8 cellular contexts compared by ENCODE assay signal in genomic region chr6:69866351-69867074, GRCh38. TPM values are rescaled to one million over a fixed set of nuclear protein-coding genes. Genes with fewer than 3 reads are reported as not detected.
DNase-seq lines count a peak whose midpoint lies in the region; ATAC-seq and TF ChIP-seq lines count a peak whose summit lies in the region.

TSS of gene COL19A1 (plus strand) at chr6:69866556. CDS start at chr6:69879568, 13,012 bp downstream.

- peak within 1 kb of the TSS; percentile 73 for H3K4me3 ChIP-seq in WERI-Rb-1 (ENCODE audit: low read depth, low read length)
- peak within 1 kb of the TSS; percentile 52 for H3K4me3 ChIP-seq in mesodermal cell (ENCODE audit: extremely low read depth, insufficient read depth, low read length, poor library complexity, severe bottlenecking)
- peak within 1 kb of the TSS; percentile 55 to 66 for H3K4me3 ChIP-seq in testis

- TF ChIP-seq POLR2A in testis (IDR thresholded peaks at IDR 0.05): peak; percentile 0

- no peaks in the 10 kb centered on the region for H3K9me3 ChIP-seq in WERI-Rb-1 (ENCODE audit: severe bottlenecking)
- no peaks in the 10 kb centered on the region for H3K9me3 ChIP-seq in mesodermal cell (ENCODE audit: control insufficient read depth, low read length)
- H3K9me3 ChIP-seq in testis: no peaks in the 10 kb centered on the region

- WGBS in mesodermal cell (ENCODE audit: insufficient coverage in 2 of 2), 2 experiments: 1 to 4% methylated on average over 15 to 20 of the region's 26 CpGs
- WGBS in testis, 2 donors: 2% methylated on average over 14 to 26 of the region's 26 CpGs

- H3K27me3 ChIP-seq in WERI-Rb-1 (ENCODE audit: insufficient read depth, low read depth, severe bottlenecking) (no peaks in the 10 kb centered on the region), testis (no peaks in the 10 kb centered on the region)

- H3K27ac ChIP-seq in WERI-Rb-1: no peak within 1 kb of the TSS
- H3K27ac ChIP-seq in mesodermal cell (ENCODE audit: low read depth, low read length, severe bottlenecking): no peak within 1 kb of the TSS
- peak within 1 kb of the TSS in 1 of 2 donors; percentile 38 for H3K27ac ChIP-seq in testis

- ATAC-seq in GM19467 (IDR thresholded peaks at IDR 0.05; ENCODE audit: unreplicated experiment): peak; percentile 43
- ATAC-seq in HG03521 (IDR thresholded peaks at IDR 0.05; ENCODE audit: unreplicated experiment): peak; percentile 51

- peak; percentile 76 for DNase-seq in DMS53 (lab: John Stamatoyannopoulos, UW)
- DNase-seq in WERI-Rb-1: no peak
- peak; percentile 59 for DNase-seq in ecto neural progenitor cell (ENCODE audit: low spot score)
- peak; percentile 47 for DNase-seq in testis
- no peak for DNase-seq in GF-D8 (lab: John Stamatoyannopoulos, UW)

- H3K4me1 ChIP-seq in mesodermal cell (ENCODE audit: control insufficient read depth, insufficient read depth, low read length, poor library complexity, severe bottlenecking): no peaks in the 10 kb centered on the region
- H3K4me1 ChIP-seq in testis: peaks cover 5% of the 10 kb centered on the region

- no peaks in the 10 kb centered on the region for H3K36me3 ChIP-seq in WERI-Rb-1
- H3K36me3 ChIP-seq in mesodermal cell (ENCODE audit: control insufficient read depth, insufficient read depth, low read length): no peaks in the 10 kb centered on the region
- H3K36me3 ChIP-seq in testis (ENCODE audit: low read depth, missing control alignments): no peaks in the 10 kb centered on the region

- intact Hi-C loops in testis (cut with DNase I; ENCODE audit: low total_unique reads): no loop called here

- TF ChIP-seq CTCF in WERI-Rb-1 (IDR thresholded peaks at IDR 0.05; ENCODE audit: low read depth, low read length) (no peak), testis (IDR thresholded peaks at IDR 0.05) (no peak)

RNA-seq across cellular contexts. Expression of gene COL19A1, which starts in this region (rescaled TPM):
- 0.81 TPM for polyA plus RNA-seq in mesodermal cell (2013, experiment 1 of 2)
- 0.56 TPM for polyA plus RNA-seq in mesodermal cell (2013, experiment 2 of 2)
- 1 to 10 TPM; 1.4 to 2.5 TPM for total RNA-seq in testis
- 0.30 TPM for polyA plus RNA-seq in testis (ENCODE audit: insufficient read depth, low read depth, low replicate concordance)

Comparison
In these comparisons a context has a peak if more than half of its experiments do, and no peak if none do; other contexts are left out.
1. DNase-seq: peak in DMS53 (single experiment), ecto neural progenitor cell (single experiment) and testis (single experiment); none in WERI-Rb-1 (single experiment) and GF-D8 (single experiment).
2. Peak in every context shown above with its lines, with median percentiles within 50 percentile points of each other: H3K4me3 ChIP-seq.